In the genomic region with DNA sequence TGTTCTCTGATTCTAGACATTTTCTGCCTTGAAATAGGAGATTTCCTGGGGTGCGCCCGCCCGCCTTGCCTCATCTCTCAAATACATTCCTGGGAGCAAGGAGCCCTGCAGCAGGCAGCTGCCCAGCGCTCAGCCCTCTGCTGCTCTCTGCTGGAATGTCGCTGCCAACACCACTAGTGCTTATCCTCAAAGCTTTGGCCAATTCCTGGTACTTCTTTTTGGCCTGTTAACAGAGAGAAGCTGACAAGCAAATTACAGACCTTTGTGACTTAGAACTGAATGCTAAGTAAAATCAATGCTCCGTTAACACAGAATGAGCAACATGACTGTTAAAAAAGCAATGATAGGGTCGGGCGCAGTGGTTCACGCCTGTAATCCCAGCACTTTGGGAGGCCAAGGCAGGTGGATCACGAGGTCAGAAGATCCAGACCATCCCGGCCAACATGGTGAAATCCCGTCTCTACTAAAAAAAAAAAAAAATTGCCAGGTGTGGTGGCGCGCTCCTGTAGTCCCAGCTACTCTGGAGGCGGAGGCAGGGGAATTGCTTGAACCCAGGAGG, we compare ENCODE assay signal across 9 cellular contexts. TPM values are rescaled to one million over a fixed set of nuclear protein-coding genes. Genes with fewer than 3 reads are reported as not detected.
DNase-seq lines count a peak whose midpoint lies in the region; ATAC-seq and TF ChIP-seq lines count a peak whose summit lies in the region.
"Had no signal": no experiment of that assay in that cellular context is flagged by ENCODE, and none has a peak within 500 bp of the region (broad histone marks: within the 10 kb centered on the region; RNA-seq: fewer than 3 reads in every experiment).

No MANE protein-coding gene starts in this region.

- H3K36me3 ChIP-seq in fibroblast of lung (ENCODE audit: control insufficient read depth, insufficient read depth, low read length), result no peaks in the 10 kb centered on the region

- no peak overlapping the region for H2AFZ ChIP-seq in fibroblast of lung (ENCODE audit: low read length)

- H3K9me3 ChIP-seq in fibroblast of lung (ENCODE audit: control insufficient read depth, insufficient read depth, low read depth, low read length), result no peaks in the 10 kb centered on the region

- no peaks in the 10 kb centered on the region for H4K20me1 ChIP-seq in fibroblast of lung (ENCODE audit: control insufficient read depth, extremely low read depth, insufficient read depth, low read length)

- H3K9me3 Mint-ChIP-seq in neural crest cell, result peaks cover 3% of the 10 kb centered on the region

- TF ChIP-seq EP300 in Ishikawa (IDR thresholded peaks at IDR 0.05; ENCODE audit: borderline replicate concordance), result no peak

- H3K27ac ChIP-seq in fibroblast of lung (ENCODE audit: insufficient read depth, low read length), result no peak overlapping the region

- DNase-seq in COLO668 (lab: John Stamatoyannopoulos, UW; ENCODE audit: unreplicated experiment) (peak; percentile 70), fibroblast of lung (ENCODE audit: low read depth in 2 of 2) (peak; percentile 63 to 83), neural crest cell (ENCODE audit: low read depth, low spot score) (peak; percentile 76)
- peak; percentile 80 to 83 for DNase-seq in activated T-cell treated with anti-CD3 and anti-CD28 coated beads, Interleukin-2, amount 50 U/mL, for 48 hours
- DNase-seq in stimulated activated naive CD8-positive, alpha-beta T cell treated with anti-CD3 and anti-CD28 coated beads, Interleukin-15, Interleukin-2, amounts not matched to agents 100 U/mL and 50 U/mL, for 24 hours, result peak; percentile 78

- H3K4me2 ChIP-seq in fibroblast of lung (ENCODE audit: extremely low read depth, insufficient read depth, low read length), result no peak overlapping the region

- H3K27me3 Mint-ChIP-seq in neural crest cell (ENCODE audit: low read depth), result no peaks in the 10 kb centered on the region

- H3K4me3 Mint-ChIP-seq in neural crest cell, result no peak overlapping the region
- H3K4me3 Mint-ChIP-seq: activated naive CD8-positive, alpha-beta T cell had no signal

- no peaks in the 10 kb centered on the region for H3K36me3 Mint-ChIP-seq in neural crest cell (ENCODE audit: low read depth)
- H3K36me3 Mint-ChIP-seq: activated naive CD8-positive, alpha-beta T cell had no signal

- H3K79me2 ChIP-seq in fibroblast of lung (ENCODE audit: control insufficient read depth, insufficient read depth, low read length), result no peaks in the 10 kb centered on the region

- TF ChIP-seq RAD21 in Ishikawa (IDR thresholded peaks at IDR 0.05; ENCODE audit: low read depth), result peak; percentile 99

- no peaks in the 10 kb centered on the region for H3K4me1 ChIP-seq in fibroblast of lung (ENCODE audit: control insufficient read depth, extremely low read depth, insufficient read depth, low read length)

- ATAC-seq in GM19468 (IDR thresholded peaks at IDR 0.05; ENCODE audit: extremely low read depth, unreplicated experiment), result peak; percentile 38
- peak; percentile 91 for ATAC-seq in stimulated activated naive CD8-positive, alpha-beta T cell treated with anti-CD3 and anti-CD28 coated beads, Interleukin-15, Interleukin-2, amounts not matched to agents 100 U/mL and 50 U/mL, for 24 hours

- no peak overlapping the region for H3K4me3 ChIP-seq in fibroblast of lung (replicated peaks in 1 of 4; ENCODE audit: control extremely low read depth in 1 of 4, insufficient read depth in 1 of 4, low read depth in 3 of 4, low read length in 4 of 4)

- H3K27ac Mint-ChIP-seq in neural crest cell (ENCODE audit: unreplicated experiment), result no peak overlapping the region
- H3K27ac Mint-ChIP-seq: activated naive CD8-positive, alpha-beta T cell had no signal

- peaks cover 4% of the 10 kb centered on the region for H3K4me1 Mint-ChIP-seq in neural crest cell

- no peak overlapping the region for H3K9ac ChIP-seq in fibroblast of lung (ENCODE audit: insufficient read depth, low read length)

- H3K27me3 ChIP-seq in fibroblast of lung (ENCODE audit: control insufficient read depth, insufficient read depth, low read length), result peaks cover 9% of the 10 kb centered on the region

- peak; percentile 95 for TF ChIP-seq CTCF in fibroblast of lung (conservative IDR thresholded peaks at IDR 0.05 in 1 of 2, IDR thresholded peaks at IDR 0.05 in 1 of 2; ENCODE audit: low read depth in 1 of 2, low read length in 2 of 2)
- peak; percentile 96 for TF ChIP-seq CTCF in neural crest cell (conservative IDR thresholded peaks at IDR 0.05)

TF ChIP-seq in Ishikawa, 13 proteins besides CTCF, POLR2A, EP300 and RAD21:
- TF ChIP-seq REST (IDR thresholded peaks at IDR 0.05; ENCODE audit: low read depth), result no peak
- peak; percentile 64 for TF ChIP-seq TEAD4 (IDR thresholded peaks at IDR 0.05)

TF ChIP-seq in PFSK-1, 5 proteins besides CTCF, POLR2A, EP300 and RAD21:
- TF ChIP-seq FOXP2 (optimal IDR thresholded peaks at IDR 0.05; ENCODE audit: borderline replicate concordance, extremely low read depth, extremely low read length, insufficient read depth), result peak; percentile 38
- no peak for TF ChIP-seq SIN3A (IDR thresholded peaks at IDR 0.05; ENCODE audit: borderline replicate concordance, insufficient read depth, low read length)

RNA-seq across cellular contexts. Expression of gene SYPL1, which starts 41.9 kb away (rescaled TPM):
- 26.5 TPM for polyA plus RNA-seq in PFSK-1 (2012; ENCODE audit: insufficient read length, low read depth)
- total RNA-seq in fibroblast of lung, result 54.4 and 71.0 TPM in 2 replicates
- 108 and 132 TPM in 2 replicates for polyA plus RNA-seq in fibroblast of lung
- 82.2 and 87.9 TPM in 2 replicates for polyA plus RNA-seq in fibroblast of lung (2012)
- polyA minus RNA-seq in fibroblast of lung (ENCODE audit: low replicate concordance), result 27.6 and 49.2 TPM in 2 replicates
- 39.4 and 42.2 TPM in 2 replicates for total RNA-seq in neural crest cell
